ENCODE assay signal across 8 cellular contexts in the genomic region with DNA sequence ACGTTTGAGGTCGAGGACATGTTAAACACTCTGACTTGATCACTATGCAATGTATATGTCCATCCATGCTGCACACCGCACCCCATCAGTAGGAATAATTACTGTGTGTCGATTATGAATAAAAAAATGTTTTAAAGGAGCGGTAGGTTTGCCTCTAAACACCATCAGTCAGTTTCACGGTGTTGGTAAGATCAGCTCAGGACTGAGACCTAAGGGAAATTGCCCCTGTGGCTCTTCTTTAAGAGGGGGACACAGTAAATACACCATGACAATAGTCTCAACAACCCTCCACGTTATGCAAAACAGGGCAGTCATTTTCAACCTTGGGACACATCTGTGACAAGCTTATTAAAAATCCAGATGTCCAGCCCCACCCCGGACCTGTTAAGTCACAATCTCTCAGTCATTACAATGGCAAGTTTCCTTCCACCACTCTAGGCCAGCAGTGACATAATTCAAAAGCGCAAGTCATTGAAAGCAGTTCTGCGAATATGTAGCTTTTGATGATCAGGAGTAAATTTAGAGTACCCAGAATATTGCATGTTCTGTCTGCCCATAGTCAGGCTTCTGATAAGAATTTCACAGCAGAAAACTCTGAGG. TPM values are rescaled to one million over a fixed set of nuclear protein-coding genes. Genes with fewer than 3 reads are reported as not detected.
A peak's percentile ranks its signal among the peaks of the same experiment; 100 is the strongest.
DNase-seq lines count a peak whose midpoint lies in the region; ATAC-seq and TF ChIP-seq lines count a peak whose summit lies in the region.

No MANE protein-coding gene starts in this region.

- no peak for ATAC-seq in CD8-positive, alpha-beta T cell
- ATAC-seq in HG02798 (IDR thresholded peaks at IDR 0.05; ENCODE audit: poor library complexity, unreplicated experiment) (no peak), GM21423 (IDR thresholded peaks at IDR 0.05; ENCODE audit: unreplicated experiment) (no peak), GM19035 (IDR thresholded peaks at IDR 0.05; ENCODE audit: unreplicated experiment) (no peak)

- H3K9me3 ChIP-seq in CD8-positive, alpha-beta T cell (ENCODE audit: low read length) = no peaks in the 10 kb centered on the region
- no peaks in the 10 kb centered on the region for H3K9me3 ChIP-seq in MG63
- H3K9me3 ChIP-seq in mucosa of stomach (ENCODE audit: control insufficient read depth, low read length) = no peaks in the 10 kb centered on the region

- peaks cover 20% of the 10 kb centered on the region for H3K4me1 ChIP-seq in CD8-positive, alpha-beta T cell (ENCODE audit: insufficient read depth, low read length)
- H3K4me1 ChIP-seq in mucosa of stomach (ENCODE audit: control insufficient read depth, insufficient read depth, low read length) = peaks cover 6% of the 10 kb centered on the region

- intact Hi-C loops in CD8-positive, alpha-beta T cell (cut with DNase I, micrococcal nuclease) = loop anchor here in 1 of 2 experiments (1.0 to 5.0 kb wide), 3 partner anchors 59 to 495 kb away; a partner anchor contains a TSS

- no peaks in the 10 kb centered on the region for H3K27me3 Mint-ChIP-seq in CD8-positive, alpha-beta T cell (ENCODE audit: low read depth)

- H3K36me3 Mint-ChIP-seq in CD8-positive, alpha-beta T cell = peaks cover 32% of the 10 kb centered on the region

- no peak overlapping the region for H3K27ac ChIP-seq in CD8-positive, alpha-beta T cell (ENCODE audit: low read depth, low read length)
- H3K27ac ChIP-seq in coronary artery = peak overlapping the region; percentile 13 to 80

- no peaks in the 10 kb centered on the region for H3K27me3 ChIP-seq in CD8-positive, alpha-beta T cell (ENCODE audit: insufficient read depth, low read length)
- H3K27me3 ChIP-seq in MG63 (no peaks in the 10 kb centered on the region), mucosa of stomach (ENCODE audit: control insufficient read depth, insufficient read depth, low read length) (no peaks in the 10 kb centered on the region)

- peak overlapping the region; percentile 87 for H3K4me3 Mint-ChIP-seq in CD8-positive, alpha-beta T cell

- peaks cover 34% of the 10 kb centered on the region for H3K4me1 Mint-ChIP-seq in CD8-positive, alpha-beta T cell (ENCODE audit: low read depth)

- peaks cover 10% of the 10 kb centered on the region for H3K36me3 ChIP-seq in CD8-positive, alpha-beta T cell (ENCODE audit: insufficient read depth, low read length)
- H3K36me3 ChIP-seq in MG63 (0 out of 2 replicates have a peak, but pooled peaks cover 2% of the 10 kb centered on the region), mucosa of stomach (ENCODE audit: control insufficient read depth, insufficient read depth, low read length) (no peaks in the 10 kb centered on the region)

- peak overlapping the region; percentile 82 for H3K27ac Mint-ChIP-seq in CD8-positive, alpha-beta T cell

- peak overlapping the region; percentile 47 for H3K4me3 ChIP-seq in CD8-positive, alpha-beta T cell (ENCODE audit: low read depth, low read length)
- H3K4me3 ChIP-seq in MG63 (peak overlapping the region; percentile 47), coronary artery (peak overlapping the region; percentile 97), mucosa of stomach (ENCODE audit: low read length) (peak overlapping the region; percentile 67)

- DNase-seq in CD8-positive, alpha-beta T cell = no peak
- DNase-seq in MG63 (no peak), coronary artery (ENCODE audit: low spot score) (no peak), ecto neural progenitor cell (ENCODE audit: low spot score) (no peak)

- no peaks in the 10 kb centered on the region for H3K9me3 Mint-ChIP-seq in CD8-positive, alpha-beta T cell

- CTCF ChIA-PET in CD8-positive, alpha-beta T cell (lab: Charles Lee) = interaction anchor here (0.8 to 6.3 kb wide), 10 partner anchors 12 to 58 kb away, joined by 3 to 59 read pairs (median 3); a partner anchor contains a TSS

- no peak for TF ChIP-seq CTCF in CD8-positive, alpha-beta T cell (IDR thresholded peaks at IDR 0.05)
- no peak for TF ChIP-seq CTCF in coronary artery (IDR thresholded peaks at IDR 0.05)

- POLR2A ChIA-PET in CD8-positive, alpha-beta T cell (lab: Charles Lee) = interaction anchor here (0.8 to 5.3 kb wide), 4 partner anchors 14 to 40 kb away, joined by 3 to 34 read pairs (median 4); a partner anchor contains a TSS

- H3K9ac ChIP-seq in mucosa of stomach (ENCODE audit: low read length) = peak overlapping the region; percentile 64

RNA-seq across cellular contexts. Expression of a gene that starts 1.2 kb away (rescaled TPM):
- total RNA-seq in CD8-positive, alpha-beta T cell = 10 to 100 TPM; 32.2 to 35.1 TPM
- 15.1 and 27.0 TPM in 2 replicates for total RNA-seq in MG63 (2014; rRNA removed; shearing (Covaris generic); ENCODE audit: low replicate concordance)

RNA-seq across cellular contexts. Expression of a gene that starts 29.8 kb away (rescaled TPM):
- 10 to 100 TPM; 16.0 to 16.9 TPM for total RNA-seq in CD8-positive, alpha-beta T cell
- 68.7 and 88.9 TPM in 2 replicates for total RNA-seq in MG63 (2014; rRNA removed; shearing (Covaris generic); ENCODE audit: low replicate concordance)

RNA-seq across cellular contexts. Expression of a gene that starts 30.2 kb away (rescaled TPM):
- total RNA-seq in CD8-positive, alpha-beta T cell = 10 to 100 TPM; 84.0 to 86.3 TPM
- total RNA-seq in MG63 (2014; rRNA removed; shearing (Covaris generic); ENCODE audit: low replicate concordance) = 69.6 and 184 TPM in 2 replicates

RNA-seq across cellular contexts. Expression of a gene that starts 40.2 kb away (rescaled TPM):
- under 1 TPM; 0.47 to 0.76 TPM for total RNA-seq in CD8-positive, alpha-beta T cell
- 0.07 TPM in 1 of 2 replicates, not detected in the other for total RNA-seq in MG63 (2014; rRNA removed; shearing (Covaris generic); ENCODE audit: low replicate concordance)

RNA-seq across cellular contexts. Expression of a gene that starts 59.3 kb away (rescaled TPM):
- total RNA-seq in CD8-positive, alpha-beta T cell = 1 to 10 TPM; 2.5 to 2.8 TPM
- total RNA-seq in MG63 (2014; rRNA removed; shearing (Covaris generic); ENCODE audit: low replicate concordance) = 44.5 and 80.6 TPM in 2 replicates

Comparison
In these comparisons a context has a peak if more than half of its experiments do, and no peak if none do; other contexts are left out.
1. H3K4me3 ChIP-seq: peak in every context shown above with its lines; median percentile 97 in coronary artery; 67 in mucosa of stomach; 47 in CD8-positive, alpha-beta T cell; 47 in MG63.